Comparison of ENCODE assay signal across 2 cellular contexts in genomic region chr19:42508892-42509444, GRCh38.
TF ChIP-seq lines count a peak whose summit lies in the region.

No MANE protein-coding gene starts in this region.

TF ChIP-seq in GM23338, 12 proteins besides CTCF, POLR2A, EP300 and RAD21:
- TF ChIP-seq EZH2phosphoT487 (IDR thresholded peaks at IDR 0.05; ENCODE audit: unreplicated experiment) (no peak), ZNF331 (CRISPR knock-in tag; IDR thresholded peaks at IDR 0.05; ENCODE audit: low read depth) (no peak), EZH2 (IDR thresholded peaks at IDR 0.05; ENCODE audit: low read depth, unreplicated experiment) (no peak)

TF ChIP-seq in GM12878, 131 proteins besides CTCF, POLR2A, EP300 and RAD21:
- TF ChIP-seq NR2F1 (conservative IDR thresholded peaks at IDR 0.05) (0 out of 2 replicates have a peak, but pooled peaks have one; percentile 37), CREM (IDR thresholded peaks at IDR 0.05; ENCODE audit: low read depth) (no peak), IKZF2 (IDR thresholded peaks at IDR 0.05) (peak in 1 of 2 experiments; percentile 61; a peak in 2 of 4 replicates), CHD1 (IDR thresholded peaks at IDR 0.05; ENCODE audit: low read depth, low read length) (no peak), DPF2 (IDR thresholded peaks at IDR 0.05) (0 out of 2 replicates have a peak, but pooled peaks have one; percentile 14), NBN (IDR thresholded peaks at IDR 0.05) (0 out of 2 replicates have a peak, but pooled peaks have one; percentile 44), NR2C1 (IDR thresholded peaks at IDR 0.05) (no peak), SMC3 (IDR thresholded peaks at IDR 0.05; ENCODE audit: borderline replicate concordance, low read length) (no peak), KDM1A (IDR thresholded peaks at IDR 0.05; ENCODE audit: borderline replicate concordance) (no peak), E2F4 (IDR thresholded peaks at IDR 0.05; ENCODE audit: low read depth, low read length) (no peak), CEBPB (IDR thresholded peaks at IDR 0.05; ENCODE audit: borderline replicate concordance in 1 of 2, low read depth in 2 of 2, low read length in 2 of 2) (no peak), SPI1 (IDR thresholded peaks at IDR 0.05; ENCODE audit: borderline replicate concordance, insufficient read depth, low read depth, low read length) (peak; percentile 66), MTA2 (IDR thresholded peaks at IDR 0.05; ENCODE audit: low read depth) (peak; percentile 51), NFIC (IDR thresholded peaks at IDR 0.05; ENCODE audit: low read depth, low read length) (0 out of 2 replicates have a peak, but pooled peaks have one; percentile 37), ASH2L (IDR thresholded peaks at IDR 0.05; ENCODE audit: borderline replicate concordance, low read depth) (no peak), BACH1 (IDR thresholded peaks at IDR 0.05; ENCODE audit: borderline replicate concordance) (no peak), ATF7 (IDR thresholded peaks at IDR 0.05; ENCODE audit: low read depth) (no peak), POU2F2 (IDR thresholded peaks at IDR 0.05; ENCODE audit: borderline replicate concordance, low read depth, low read length) (peak; percentile 20; the same call in 1 of the 3 replicates), RELB (IDR thresholded peaks at IDR 0.05; ENCODE audit: low read depth) (peak; percentile 36; the same call in 1 of the 2 replicates), BHLHE40 (IDR thresholded peaks at IDR 0.05; ENCODE audit: borderline replicate concordance in 1 of 2, low read depth in 2 of 2, low read length in 1 of 2) (0 out of 4 replicates have a peak, but pooled peaks of 1 of the 2 experiments have one; percentile 28), MLLT1 (IDR thresholded peaks at IDR 0.05) (no peak), NFYA (IDR thresholded peaks at IDR 0.05; ENCODE audit: borderline replicate concordance, low read depth, low read length) (no peak), RFX5 (IDR thresholded peaks at IDR 0.05; ENCODE audit: low read depth, low read length) (no peak), IKZF1 (conservative IDR thresholded peaks at IDR 0.05) (peak; percentile 29; the same call in 1 of the 2 replicates)
TF ChIP-seq in GM12878: peak in this region for 11.
